ENCODE assay signal across 20 cellular contexts in the genomic region with DNA sequence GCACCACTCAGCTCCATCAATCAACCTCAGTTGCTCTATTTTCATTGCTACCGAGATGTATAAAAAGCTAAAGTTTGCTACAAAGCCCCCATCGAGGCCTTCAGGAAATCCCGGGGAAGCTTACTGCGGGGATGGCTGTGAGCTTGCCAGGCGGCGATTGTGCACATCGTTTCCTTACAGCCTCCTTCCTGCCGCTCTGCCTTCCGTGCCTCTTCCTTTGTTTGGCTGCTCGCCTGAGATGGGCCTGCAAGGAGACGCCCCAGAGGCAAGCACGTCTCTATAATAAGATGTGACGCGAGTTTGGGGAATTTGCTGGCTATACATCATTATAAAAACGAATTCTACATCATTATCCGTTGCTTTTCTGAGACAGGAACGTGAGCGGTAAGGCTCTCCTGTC. TPM values are rescaled to one million over a fixed set of nuclear protein-coding genes. Genes with fewer than 3 reads are reported as not detected.
"Had no signal": no experiment of that assay in that cellular context is flagged by ENCODE, and none has a peak within 500 bp of the region (broad histone marks: within the 10 kb centered on the region; RNA-seq: fewer than 3 reads in every experiment).

No MANE protein-coding gene starts in this region.

- H3K27ac ChIP-seq: brain microvascular endothelial cell, coronary artery, heart right ventricle, parathyroid adenoma, thoracic aorta, upper lobe of right lung had no signal

- DNase-seq: activated B cell treated with CpG ODN at 0.5 μM for 24 hours; activated CD4-positive, alpha-beta T cell treated with anti-CD3 and anti-CD28 coated beads for 48 hours; activated CD8-positive, alpha-beta memory T cell treated with anti-CD3 and anti-CD28 coated beads, Interleukin-2, amount 50 U/mL, for 4 hours; activated CD8-positive, alpha-beta T cell treated with anti-CD3 and anti-CD28 coated beads, Interleukin-2, amount 10 ng/mL, durations not matched to agents 7 days and 5 days; activated T-cell treated with anti-CD3 and anti-CD28 coated beads, Interleukin-2, amount 50 U/mL, for 48 hours; brain microvascular endothelial cell; effector CD4-positive, alpha-beta T cell; foreskin melanocyte; heart right ventricle; left colon; stimulated activated CD4-positive, alpha-beta T cell treated with anti-CD3 and anti-CD28 coated beads, Interleukin-12 subunit alpha, Interleukin-12 subunit beta, amount 100 ng/mL, for 4 hours; stimulated activated CD4-positive, alpha-beta T cell treated with anti-CD3 and anti-CD28 coated beads, Interleukin-2, amount 100 ng/mL, for 24 hours; T-helper 17 cell; upper lobe of right lung had no signal

- H3K4me1 ChIP-seq: parathyroid adenoma had no signal

- H3K9ac ChIP-seq: parathyroid adenoma had no signal

- H3K36me3 ChIP-seq: brain microvascular endothelial cell, heart right ventricle, thoracic aorta, upper lobe of right lung had no signal

- H3K9me3 ChIP-seq: heart right ventricle, thoracic aorta, upper lobe of right lung had no signal

- H3K4me3 ChIP-seq: coronary artery, heart right ventricle, lung, thoracic aorta, upper lobe of right lung had no signal

- H3K27me3 ChIP-seq: brain microvascular endothelial cell, heart right ventricle, upper lobe of right lung had no signal

- H3K79me2 ChIP-seq: parathyroid adenoma had no signal

- H2AFZ ChIP-seq: parathyroid adenoma had no signal

RNA-seq across cellular contexts. Expression of gene DHRS9, which starts 41.6 kb away (rescaled TPM):
- total RNA-seq: activated CD8-positive, alpha-beta T cell treated with anti-CD3 and anti-CD28 coated beads, Interleukin-2, amount 10 ng/mL, durations not matched to agents 7 days and 5 days; renal cortical epithelial cell; T-helper 17 cell had no signal
- polyA plus RNA-seq: neural cell had no signal
